ENCODE assay signal across 31 cellular contexts in the genomic region with DNA sequence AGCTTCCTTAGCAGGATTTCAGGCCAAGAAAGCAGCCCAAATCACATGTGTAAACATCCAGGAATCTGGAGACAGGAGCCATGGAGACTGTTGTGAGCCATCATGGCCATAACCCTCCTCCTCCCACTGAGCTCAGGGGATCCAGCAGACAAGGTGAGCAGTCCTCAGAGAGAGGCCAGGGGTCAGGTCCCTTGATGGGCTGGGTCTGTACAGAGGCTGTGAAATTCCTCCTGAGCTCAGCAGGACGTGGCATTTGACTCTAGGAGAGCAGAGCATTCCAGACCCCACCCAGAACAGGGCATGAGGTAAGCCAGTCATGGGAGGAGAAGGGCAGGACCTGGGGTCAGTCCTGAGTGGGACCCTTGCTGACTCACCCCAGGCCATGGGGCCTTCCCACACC.
"Had no signal": no experiment of that assay in that cellular context is flagged by ENCODE, and none has a peak within 500 bp of the region (broad histone marks: within the 10 kb centered on the region; RNA-seq: fewer than 3 reads in every experiment).

No MANE protein-coding gene starts in this region.

- H3K27me3 ChIP-seq: neural progenitor cell, ovary, testis, tibial nerve had no signal

- FAIRE-seq: endometrium, keratinocyte had no signal

- H3K4me1 ChIP-seq: esophagus squamous epithelium, neural progenitor cell, psoas muscle, sigmoid colon, spleen, testis, tibial nerve, upper lobe of right lung had no signal

- H3K9me3 ChIP-seq: esophagus squamous epithelium, ovary, psoas muscle, sigmoid colon, testis, upper lobe of right lung had no signal

- H3K4me2 ChIP-seq: neural progenitor cell had no signal

- H3K27ac ChIP-seq: coronary artery, esophagus squamous epithelium, neural progenitor cell, ovary, psoas muscle, sigmoid colon, skin epidermis, spleen, testis, tibial nerve, upper lobe of right lung had no signal

- ATAC-seq: left lobe of liver; naive thymus-derived CD4-positive, alpha-beta T cell; psoas muscle; right cardiac atrium; stimulated activated memory B cell treated with anti-CD40 and anti-IgM and Interleukin-4, amounts not matched to agents 10 μg/mL and 1 μg/mL and 100 μg/mL, for 72 hours; stimulated activated naive CD8-positive, alpha-beta T cell treated with anti-CD3 and anti-CD28 coated beads, Interleukin-15, Interleukin-2, amounts not matched to agents 100 U/mL and 50 U/mL, for 24 hours; upper lobe of right lung had no signal

- DNase-seq: dermis blood vessel endothelial cell; effector memory CD4-positive, alpha-beta T cell; erythroblast; esophagus squamous epithelium; foreskin melanocyte; glutamatergic neuron; hypothalamus; immature natural killer cell; mesenchymal stem cell; midbrain; naive thymus-derived CD4-positive, alpha-beta T cell; ovary; posterior cingulate gyrus; psoas muscle; right cardiac atrium; sigmoid colon; spleen; stimulated activated CD4-positive, alpha-beta T cell treated with anti-CD3 and anti-CD28 coated beads, Interleukin-4, amount 100 ng/mL, for 4 hours; stimulated activated naive CD8-positive, alpha-beta T cell treated with anti-CD3 and anti-CD28 coated beads, Interleukin-15, Interleukin-2, amounts not matched to agents 100 U/mL and 50 U/mL, for 24 hours; substantia nigra; testis; upper lobe of right lung had no signal

- H3K4me3 ChIP-seq: coronary artery, esophagus squamous epithelium, lung, neural progenitor cell, ovary, psoas muscle, sigmoid colon, skin epidermis, spleen, testis, tibial nerve, upper lobe of right lung had no signal

- H3K9ac ChIP-seq: neural progenitor cell had no signal

- H3K36me3 ChIP-seq: esophagus squamous epithelium, neural progenitor cell, ovary, sigmoid colon, spleen, tibial nerve, upper lobe of right lung had no signal
